Comparison of ENCODE assay signal across 15 cellular contexts in genomic region chr15:70792171-70792573, GRCh38. TPM values are rescaled to one million over a fixed set of nuclear protein-coding genes. Genes with fewer than 3 reads are reported as not detected.
DNase-seq lines count a peak whose midpoint lies in the region; ATAC-seq and TF ChIP-seq lines count a peak whose summit lies in the region.
"Had no signal": no experiment of that assay in that cellular context is flagged by ENCODE, and none has a peak within 500 bp of the region (broad histone marks: within the 10 kb centered on the region; RNA-seq: fewer than 3 reads in every experiment).

No MANE protein-coding gene starts in this region.

- DNase-seq in AG10803 (ENCODE audit: low read depth) (peak; percentile 71), M059J (ENCODE audit: low read depth) (peak; percentile 93), astrocyte of the spinal cord (ENCODE audit: low read depth, low spot score) (peak; percentile 62), kidney epithelial cell (ENCODE audit: low read depth) (peak; percentile 66), COR-L47 (lab: John Stamatoyannopoulos, UW) (no peak)
- DNase-seq in activated naive CD4-positive, alpha-beta T cell treated with Interleukin-2 at 50 U/mL for 16 hours, result no peak
- DNase-seq: BE2C; effector memory CD8-positive, alpha-beta T cell; GDM1; NCI-H1105; NCI-H510A; SHP77 treated with DMSO at 0.1 percent for 48 hours; uterus had no signal

- H3K4me3 ChIP-seq in AG10803 (ENCODE audit: low read length) (no peak overlapping the region), astrocyte of the spinal cord (ENCODE audit: low read depth, low read length) (no peak overlapping the region), kidney epithelial cell (ENCODE audit: low read depth, low read length) (no peak overlapping the region)
- H3K4me3 ChIP-seq: uterus had no signal

- no peaks in the 10 kb centered on the region for H3K27me3 ChIP-seq in kidney epithelial cell (ENCODE audit: control insufficient read depth, insufficient read depth, low read length)
- H3K27me3 ChIP-seq: uterus had no signal

- ATAC-seq in GM19395 (IDR thresholded peaks at IDR 0.05; ENCODE audit: unreplicated experiment), result no peak
- ATAC-seq in HG02852 (IDR thresholded peaks at IDR 0.05; ENCODE audit: unreplicated experiment), result no peak
- ATAC-seq: effector memory CD8-positive, alpha-beta T cell had no signal

- no peaks in the 10 kb centered on the region for H3K36me3 ChIP-seq in kidney epithelial cell (ENCODE audit: control insufficient read depth, insufficient read depth, low read length)
- H3K36me3 ChIP-seq: BE2C, uterus had no signal

- in situ Hi-C loops in astrocyte of the spinal cord (cut with HindIII; ENCODE audit: low sequenced_read_pairs), result no loop called here

- no peak for TF ChIP-seq CTCF in AG10803 (conservative IDR thresholded peaks at IDR 0.05; ENCODE audit: low read length)
- TF ChIP-seq CTCF in astrocyte of the spinal cord (IDR thresholded peaks at IDR 0.05; ENCODE audit: low read depth, low read length), result no peak
- TF ChIP-seq CTCF in kidney epithelial cell (IDR thresholded peaks at IDR 0.05; ENCODE audit: insufficient read depth, low read length, poor library complexity, severe bottlenecking), result no peak

RNA-seq across cellular contexts. Expression of gene UACA, which starts 28.8 kb away (rescaled TPM):
- total RNA-seq in M059J (2014; rRNA removed; shearing (Covaris generic)), result 31.4 and 43.0 TPM in 2 replicates
- total RNA-seq in kidney epithelial cell, result 9.4 and 10.7 TPM in 2 replicates

Comparison
In these comparisons a context has a peak if more than half of its experiments do, and no peak if none do; other contexts are left out.
1. DNase-seq: peak in AG10803 (single experiment), M059J (single experiment), astrocyte of the spinal cord (single experiment) and kidney epithelial cell (single experiment); none in COR-L47 (single experiment) and activated naive CD4-positive, alpha-beta T cell treated with Interleukin-2 at 50 U/mL for 16 hours (single experiment).